ENCODE assay signal across 20 cellular contexts in genomic region chr20:3510110-3510509, GRCh38.
"Had no signal": no experiment of that assay in that cellular context is flagged by ENCODE, and none has a peak within 500 bp of the region (broad histone marks: within the 10 kb centered on the region; RNA-seq: fewer than 3 reads in every experiment).

No MANE protein-coding gene starts in this region.

- DNase-seq: activated CD4-positive, alpha-beta memory T cell treated with anti-CD3 and anti-CD28 coated beads for 36 hours; activated CD8-positive, alpha-beta memory T cell treated with anti-CD3 and anti-CD28 coated beads, Interleukin-2, amount 10 ng/mL, durations not matched to agents 7 days and 5 days; activated naive CD4-positive, alpha-beta T cell treated with anti-CD3 and anti-CD28 coated beads for 36 hours; activated T-cell treated with anti-CD3 and anti-CD28 coated beads, Interleukin-2, amount 50 U/mL, for 1 hour; adrenal gland; central memory CD4-positive, alpha-beta T cell; colonic mucosa; glutamatergic neuron; immature natural killer cell; mammary epithelial cell; naive B cell; posterior cingulate gyrus; stimulated activated naive CD8-positive, alpha-beta T cell treated with anti-CD3 and anti-CD28 coated beads, Interleukin-15, amount 100 ng/mL, for 72 hours; T-helper 1 cell had no signal

- ATAC-seq: activated CD8-positive, alpha-beta memory T cell treated with anti-CD3 and anti-CD28 coated beads, Interleukin-2, amount 10 ng/mL, durations not matched to agents 7 days and 5 days; SK-N-SH treated with all-trans-retinoic acid at 6 μM for 48 hours; stimulated activated naive CD8-positive, alpha-beta T cell treated with anti-CD3 and anti-CD28 coated beads, Interleukin-15, amount 100 ng/mL, for 72 hours had no signal

- H3K36me3 ChIP-seq: adrenal gland, colonic mucosa, esophagus muscularis mucosa, neutrophil, right atrium auricular region, thoracic aorta had no signal

- H3K4me3 ChIP-seq: adrenal gland, colonic mucosa, esophagus muscularis mucosa, right atrium auricular region, smooth muscle cell, thoracic aorta had no signal

- H3K9me3 ChIP-seq: adrenal gland, colonic mucosa, esophagus muscularis mucosa, neutrophil, right atrium auricular region, thoracic aorta had no signal

- H3K27ac ChIP-seq: colonic mucosa, esophagus muscularis mucosa, neutrophil, right atrium auricular region, thoracic aorta had no signal

- H3K27me3 ChIP-seq: adrenal gland, colonic mucosa, esophagus muscularis mucosa, neutrophil, right atrium auricular region had no signal

- H3K4me1 ChIP-seq: colonic mucosa, right atrium auricular region had no signal
